In the genomic region with DNA sequence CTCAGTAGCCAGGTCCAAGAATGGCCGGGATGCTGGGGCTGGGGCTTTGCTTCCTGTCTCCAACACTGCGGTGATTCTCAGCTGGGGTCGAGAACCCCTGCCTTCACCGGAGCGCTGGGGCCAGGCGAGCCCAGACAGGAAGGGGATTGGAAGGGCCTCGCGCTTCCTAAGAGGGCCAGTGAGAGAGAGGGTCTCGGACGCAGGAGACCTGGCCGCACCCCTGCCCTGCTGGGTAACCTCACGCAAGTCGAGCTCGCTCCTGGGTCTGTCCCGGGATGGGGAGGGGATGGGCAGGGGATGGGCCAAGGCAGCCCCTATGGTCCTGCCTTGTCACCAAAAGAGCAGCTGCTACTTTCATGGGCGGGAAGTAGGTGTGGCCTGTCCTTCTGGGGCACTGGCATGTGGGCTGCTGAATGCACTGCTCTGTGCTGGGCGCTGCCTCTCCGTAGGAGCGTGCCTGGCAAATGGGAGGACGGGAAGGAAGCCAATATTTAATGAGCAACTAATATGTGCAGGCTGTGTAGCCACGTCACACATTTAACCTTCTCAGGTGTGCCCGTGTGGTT, we compare ENCODE assay signal across 9 cellular contexts. TPM values are rescaled to one million over a fixed set of nuclear protein-coding genes. Genes with fewer than 3 reads are reported as not detected.
A peak's percentile ranks its signal among the peaks of the same experiment; 100 is the strongest.
DNase-seq lines count a peak whose midpoint lies in the region; ATAC-seq lines count a peak whose summit lies in the region.
"Had no signal": no experiment of that assay in that cellular context is flagged by ENCODE, and none has a peak within 500 bp of the region (broad histone marks: within the 10 kb centered on the region; RNA-seq: fewer than 3 reads in every experiment).

No MANE protein-coding gene starts in this region.

- no peak overlapping the region for H3K27ac ChIP-seq in CD4-positive, CD25-positive, alpha-beta regulatory T cell (ENCODE audit: insufficient read depth, low read length, poor library complexity, severe bottlenecking)

- H3K36me3 Mint-ChIP-seq in CD4-positive, CD25-positive, alpha-beta regulatory T cell: no peaks in the 10 kb centered on the region
- H3K36me3 Mint-ChIP-seq in activated naive CD4-positive, alpha-beta T cell treated with anti-CD3 and anti-CD28 coated beads, Interleukin-2, amount 50 U/mL, for 72 hours: peaks cover 0 to 2% of the 10 kb centered on the region in 2 donors
- H3K36me3 Mint-ChIP-seq in immature natural killer cell: peaks cover 0 to 3% (median 0%) of the 10 kb centered on the region in 3 donors

- H3K4me1 Mint-ChIP-seq in CD4-positive, CD25-positive, alpha-beta regulatory T cell: peaks cover 0 to 6% (median 0%) of the 10 kb centered on the region in 4 donors
- H3K4me1 Mint-ChIP-seq in immature natural killer cell: peaks cover 10 to 11% of the 10 kb centered on the region in 2 donors

- H3K4me1 ChIP-seq in CD4-positive, CD25-positive, alpha-beta regulatory T cell (ENCODE audit: control insufficient read depth, insufficient read depth, low read length, poor library complexity, severe bottlenecking): peaks cover 14% of the 10 kb centered on the region

- in situ Hi-C loops in KBM-7 (cut with MboI; ENCODE audit: low pct_unique_long_range_greater_than_20kb, low sequenced_read_pairs): no loop called here

- peaks cover 23% of the 10 kb centered on the region for H3K27me3 Mint-ChIP-seq in CD4-positive, CD25-positive, alpha-beta regulatory T cell
- H3K27me3 Mint-ChIP-seq in immature natural killer cell (ENCODE audit: low read depth in 3 of 3): peaks cover 5 to 15% (median 13%) of the 10 kb centered on the region in 3 donors

- H3K4me3 ChIP-seq in CD4-positive, CD25-positive, alpha-beta regulatory T cell (ENCODE audit: low read depth, low read length): no peak overlapping the region

- DNase-seq in CD4-positive, CD25-positive, alpha-beta regulatory T cell: peak in 2 of 3 donors; percentile 3 to 28
- DNase-seq in KBM-7 (peak; percentile 51), immature natural killer cell (no peak), cerebellar nuclear complex (lab: John Stamatoyannopoulos, UW) (no peak), NCI-H2196 (lab: John Stamatoyannopoulos, UW; ENCODE audit: unreplicated experiment) (no peak)
- DNase-seq in activated naive CD4-positive, alpha-beta T cell treated with anti-CD3 and anti-CD28 coated beads, Interleukin-2, amount 50 U/mL, for 72 hours (ENCODE audit: low spot score in 2 of 2): peak in 1 of 2 donors; percentile 15
- peak; percentile 22 for DNase-seq in stimulated activated naive CD8-positive, alpha-beta T cell treated with anti-CD3 and anti-CD28 coated beads, Interleukin-15, Interleukin-2, amounts not matched to agents 100 U/mL and 50 U/mL, for 24 hours

- no peaks in the 10 kb centered on the region for H3K27me3 ChIP-seq in CD4-positive, CD25-positive, alpha-beta regulatory T cell (ENCODE audit: control insufficient read depth, insufficient read depth, low read length)

- peaks cover 0 to 7% (median 0%) of the 10 kb centered on the region in 7 donors for H3K9me3 Mint-ChIP-seq in CD4-positive, CD25-positive, alpha-beta regulatory T cell
- peaks cover 1 to 4% of the 10 kb centered on the region in 2 donors for H3K9me3 Mint-ChIP-seq in activated naive CD4-positive, alpha-beta T cell treated with anti-CD3 and anti-CD28 coated beads, Interleukin-2, amount 50 U/mL, for 72 hours
- H3K9me3 Mint-ChIP-seq in immature natural killer cell: peaks cover 0 to 2% (median under 1%) of the 10 kb centered on the region in 6 donors

- H3K36me3 ChIP-seq in CD4-positive, CD25-positive, alpha-beta regulatory T cell (ENCODE audit: control insufficient read depth, insufficient read depth, low read length): no peaks in the 10 kb centered on the region

- peak in 1 of 2 donors; percentile 38 for ATAC-seq in CD4-positive, CD25-positive, alpha-beta regulatory T cell (ENCODE audit: low read depth in 2 of 2)
- peak; percentile 53 for ATAC-seq in GM19455 (IDR thresholded peaks at IDR 0.05; ENCODE audit: unreplicated experiment)
- peak; percentile 55 to 59 for ATAC-seq in activated naive CD4-positive, alpha-beta T cell treated with anti-CD3 and anti-CD28 coated beads, Interleukin-2, amount 50 U/mL, for 72 hours
- ATAC-seq in stimulated activated naive CD8-positive, alpha-beta T cell treated with anti-CD3 and anti-CD28 coated beads, Interleukin-15, Interleukin-2, amounts not matched to agents 100 U/mL and 50 U/mL, for 24 hours: no peak

- peak overlapping the region in 1 of 3 donors; percentile 14 for H3K27ac Mint-ChIP-seq in CD4-positive, CD25-positive, alpha-beta regulatory T cell
- peak overlapping the region in 1 of 2 donors; percentile 79 for H3K27ac Mint-ChIP-seq in activated naive CD4-positive, alpha-beta T cell treated with anti-CD3 and anti-CD28 coated beads, Interleukin-2, amount 50 U/mL, for 72 hours
- H3K27ac Mint-ChIP-seq in immature natural killer cell: no peak overlapping the region

- H3K9me3 ChIP-seq in CD4-positive, CD25-positive, alpha-beta regulatory T cell (ENCODE audit: control insufficient read depth in 2 of 2, low read length in 2 of 2): no peaks in the 10 kb centered on the region

- peak overlapping the region; percentile 68 to 85 (median 75) for H3K4me3 Mint-ChIP-seq in CD4-positive, CD25-positive, alpha-beta regulatory T cell
- H3K4me3 Mint-ChIP-seq in immature natural killer cell: peak overlapping the region; percentile 36 to 79 (median 72)

RNA-seq across cellular contexts. Expression of a gene that starts 20.0 kb away (rescaled TPM):
- total RNA-seq in CD4-positive, CD25-positive, alpha-beta regulatory T cell: not detected
- polyA plus RNA-seq in CD4-positive, CD25-positive, alpha-beta regulatory T cell: not detected
- total RNA-seq in activated naive CD4-positive, alpha-beta T cell treated with anti-CD3 and anti-CD28 coated beads, Interleukin-2, amount 50 U/mL, for 72 hours: not detected
- not detected for polyA plus RNA-seq in immature natural killer cell
- total RNA-seq: M059J had no signal

RNA-seq across cellular contexts. Expression of a gene that starts 23.6 kb away (rescaled TPM):
- total RNA-seq in CD4-positive, CD25-positive, alpha-beta regulatory T cell: 0.25 TPM
- polyA plus RNA-seq in CD4-positive, CD25-positive, alpha-beta regulatory T cell: under 1 TPM in 3 of 4 donors, not detected in 1; 0.09 to 0.17 (median 0.14) TPM
- total RNA-seq in activated naive CD4-positive, alpha-beta T cell treated with anti-CD3 and anti-CD28 coated beads, Interleukin-2, amount 50 U/mL, for 72 hours: under 1 TPM; 0.06 to 0.09 TPM
- polyA plus RNA-seq in immature natural killer cell: under 1 TPM in 1 of 3 donors, not detected in 2; 0.41 TPM
- total RNA-seq: M059J had no signal

Comparison
In these comparisons a context has a peak if more than half of its experiments do, and no peak if none do; other contexts are left out.
1. DNase-seq: peak in CD4-positive, CD25-positive, alpha-beta regulatory T cell (2 of 3), KBM-7 (single experiment) and stimulated activated naive CD8-positive, alpha-beta T cell treated with anti-CD3 and anti-CD28 coated beads, Interleukin-15, Interleukin-2, amounts not matched to agents 100 U/mL and 50 U/mL, for 24 hours (single experiment); none in immature natural killer cell (0 of 3), cerebellar nuclear complex (0 of 2) and NCI-H2196 (single experiment).